In the genomic region with DNA sequence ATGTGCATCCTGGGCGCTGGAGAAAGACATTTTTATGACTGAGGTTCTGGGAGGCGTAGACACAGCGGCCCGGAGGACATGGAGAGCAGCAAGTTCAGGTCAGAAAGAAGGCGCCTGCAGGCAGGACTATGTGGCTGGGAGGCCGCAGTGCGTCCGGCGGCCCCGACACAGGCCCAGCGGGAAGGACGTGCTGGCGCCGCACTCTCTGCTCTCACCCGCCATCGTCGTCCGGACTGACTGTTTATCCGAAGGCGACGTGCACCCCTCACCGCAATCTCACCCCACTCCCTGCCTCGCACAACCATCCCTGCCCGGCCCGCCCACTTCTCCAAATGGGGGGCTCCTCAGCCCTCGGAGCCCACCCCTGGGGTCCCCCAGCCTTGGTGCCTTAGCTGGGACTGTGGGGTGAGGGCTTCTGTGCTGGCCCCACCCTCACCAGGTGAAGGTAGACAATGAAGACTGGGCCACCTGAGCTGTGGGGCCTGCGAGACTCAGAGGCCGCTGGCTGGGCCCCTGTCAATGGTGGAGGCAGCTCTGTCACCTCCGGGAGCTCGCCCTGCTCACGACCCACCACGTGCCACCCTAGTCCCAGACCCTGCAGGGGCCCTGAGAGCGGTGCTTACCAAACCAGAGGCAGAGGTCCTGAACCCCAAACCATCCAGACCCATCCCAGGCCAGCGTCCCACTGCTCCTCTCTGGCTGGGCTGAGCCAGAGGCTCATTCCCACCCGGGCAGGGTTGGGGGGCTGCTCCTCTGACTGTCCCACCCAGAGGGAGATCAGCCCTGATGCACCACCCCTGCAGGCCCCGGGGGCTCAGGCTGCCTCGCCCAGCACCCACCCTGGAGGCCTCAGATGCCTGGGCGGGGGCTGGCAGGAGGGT, we compare ENCODE assay signal across 1 cellular context.
TF ChIP-seq lines count a peak whose summit lies in the region.

No MANE protein-coding gene starts in this region.

TF ChIP-seq in SK-N-SH, 30 proteins besides CTCF, POLR2A, EP300 and RAD21 (continued from another document):
- no peak for TF ChIP-seq ZBTB33 (IDR thresholded peaks at IDR 0.05; ENCODE audit: borderline replicate concordance, low read depth)
- TF ChIP-seq, protein P1, sequence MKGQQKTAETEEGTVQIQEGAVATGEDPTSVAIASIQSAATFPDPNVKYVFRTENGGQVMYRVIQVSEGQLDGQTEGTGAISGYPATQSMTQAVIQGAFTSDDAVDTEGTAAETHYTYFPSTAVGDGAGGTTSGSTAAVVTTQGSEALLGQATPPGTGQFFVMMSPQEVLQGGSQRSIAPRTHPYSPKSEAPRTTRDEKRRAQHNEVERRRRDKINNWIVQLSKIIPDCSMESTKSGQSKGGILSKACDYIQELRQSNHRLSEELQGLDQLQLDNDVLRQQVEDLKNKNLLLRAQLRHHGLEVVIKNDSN (IDR thresholded peaks at IDR 0.05; ENCODE audit: borderline replicate concordance, low read depth) = no peak
- no peak for TF ChIP-seq NFIC (IDR thresholded peaks at IDR 0.05; ENCODE audit: borderline replicate concordance)
- no peak for TF ChIP-seq TAF1 (IDR thresholded peaks at IDR 0.05; ENCODE audit: borderline replicate concordance, low read depth, low read length)
- TF ChIP-seq ELF1 (IDR thresholded peaks at IDR 0.05) = no peak
- TF ChIP-seq CHD2 (IDR thresholded peaks at IDR 0.05; ENCODE audit: low read length, partially characterized antibody) = no peak
- no peak for TF ChIP-seq TCF12 (IDR thresholded peaks at IDR 0.05)
- TF ChIP-seq, protein P2, sequence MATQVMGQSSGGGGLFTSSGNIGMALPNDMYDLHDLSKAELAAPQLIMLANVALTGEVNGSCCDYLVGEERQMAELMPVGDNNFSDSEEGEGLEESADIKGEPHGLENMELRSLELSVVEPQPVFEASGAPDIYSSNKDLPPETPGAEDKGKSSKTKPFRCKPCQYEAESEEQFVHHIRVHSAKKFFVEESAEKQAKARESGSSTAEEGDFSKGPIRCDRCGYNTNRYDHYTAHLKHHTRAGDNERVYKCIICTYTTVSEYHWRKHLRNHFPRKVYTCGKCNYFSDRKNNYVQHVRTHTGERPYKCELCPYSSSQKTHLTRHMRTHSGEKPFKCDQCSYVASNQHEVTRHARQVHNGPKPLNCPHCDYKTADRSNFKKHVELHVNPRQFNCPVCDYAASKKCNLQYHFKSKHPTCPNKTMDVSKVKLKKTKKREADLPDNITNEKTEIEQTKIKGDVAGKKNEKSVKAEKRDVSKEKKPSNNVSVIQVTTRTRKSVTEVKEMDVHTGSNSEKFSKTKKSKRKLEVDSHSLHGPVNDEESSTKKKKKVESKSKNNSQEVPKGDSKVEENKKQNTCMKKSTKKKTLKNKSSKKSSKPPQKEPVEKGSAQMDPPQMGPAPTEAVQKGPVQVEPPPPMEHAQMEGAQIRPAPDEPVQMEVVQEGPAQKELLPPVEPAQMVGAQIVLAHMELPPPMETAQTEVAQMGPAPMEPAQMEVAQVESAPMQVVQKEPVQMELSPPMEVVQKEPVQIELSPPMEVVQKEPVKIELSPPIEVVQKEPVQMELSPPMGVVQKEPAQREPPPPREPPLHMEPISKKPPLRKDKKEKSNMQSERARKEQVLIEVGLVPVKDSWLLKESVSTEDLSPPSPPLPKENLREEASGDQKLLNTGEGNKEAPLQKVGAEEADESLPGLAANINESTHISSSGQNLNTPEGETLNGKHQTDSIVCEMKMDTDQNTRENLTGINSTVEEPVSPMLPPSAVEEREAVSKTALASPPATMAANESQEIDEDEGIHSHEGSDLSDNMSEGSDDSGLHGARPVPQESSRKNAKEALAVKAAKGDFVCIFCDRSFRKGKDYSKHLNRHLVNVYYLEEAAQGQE (IDR thresholded peaks at IDR 0.05; ENCODE audit: low read depth, low read length) = no peak
- no peak for TF ChIP-seq RCOR1 (IDR thresholded peaks at IDR 0.05; ENCODE audit: low read length)
- TF ChIP-seq YY1 (IDR thresholded peaks at IDR 0.05; ENCODE audit: low read depth) = no peak
- TF ChIP-seq NRF1 (IDR thresholded peaks at IDR 0.05; ENCODE audit: low read depth, low read length) = no peak
TF ChIP-seq in SK-N-SH: peak in this region for 0.
